In genomic region chr2:56297671-56298070, GRCh38 we compare ENCODE assay signal across 27 cellular contexts.
"Had no signal": no experiment of that assay in that cellular context is flagged by ENCODE, and none has a peak within 500 bp of the region (broad histone marks: within the 10 kb centered on the region; RNA-seq: fewer than 3 reads in every experiment).

No MANE protein-coding gene starts in this region.

- H3K4me1 ChIP-seq: left lung, neural progenitor cell, parathyroid adenoma, right lobe of liver, transverse colon, vagina had no signal

- H3K9ac ChIP-seq: neural progenitor cell, parathyroid adenoma had no signal

- H2AFZ ChIP-seq: neural progenitor cell, parathyroid adenoma had no signal

- DNase-seq: dermis blood vessel endothelial cell; effector memory CD4-positive, alpha-beta T cell; foreskin melanocyte; glutamatergic neuron; heart right ventricle; hippocampal formation; left cardiac atrium; left lung; mesenchymal stem cell; mucosa of descending colon; naive B cell; right lobe of liver; small intestine; stimulated activated CD4-positive, alpha-beta T cell treated with anti-CD3 and anti-CD28 coated beads, Interleukin-15, amount 100 ng/mL, for 24 hours; stimulated activated CD4-positive, alpha-beta T cell treated with anti-CD3 and anti-CD28 coated beads, Interleukin-2, amount 100 ng/mL, for 48 hours; stimulated activated naive B cell treated with anti-CD40 and anti-IgM and Interleukin-4, amounts not matched to agents 10 μg/mL and 1 μg/mL and 100 μg/mL, for 72 hours; transverse colon; upper lobe of right lung had no signal

- H3K4me2 ChIP-seq: neural progenitor cell had no signal

- H3K27ac Mint-ChIP-seq: mesothelial cell of epicardium; naive B cell; natural killer cell treated with Interleukin-12 subunit alpha and Interleukin-12 subunit beta and Interleukin-15 and Interleukin-18, amount 100 ng/mL, for 72 hours; neural progenitor cell; progenitor cell of endocrine pancreas; stimulated activated naive B cell treated with anti-CD40 and anti-IgM and Interleukin-4, amounts not matched to agents 10 μg/mL and 1 μg/mL and 100 μg/mL, for 72 hours; stimulated activated naive CD8-positive, alpha-beta T cell treated with anti-CD3 and anti-CD28 coated beads, Interleukin-15, Interleukin-2, amounts not matched to agents 100 ng/mL and 50 ng/mL, for 24 hours had no signal

- H3K27ac ChIP-seq: esophagus muscularis mucosa, heart right ventricle, left lung, neural progenitor cell, parathyroid adenoma, right lobe of liver, thoracic aorta, transverse colon, upper lobe of right lung, vagina had no signal

- H3K36me3 ChIP-seq: esophagus muscularis mucosa, heart right ventricle, left lung, neural progenitor cell, right lobe of liver, thoracic aorta, transverse colon, upper lobe of right lung, vagina had no signal

- H3K4me3 ChIP-seq: esophagus muscularis mucosa, heart right ventricle, left lung, mucosa of descending colon, neural progenitor cell, right lobe of liver, thoracic aorta, transverse colon, upper lobe of right lung, vagina had no signal

- H3K9me3 Mint-ChIP-seq: mesothelial cell of epicardium, neural progenitor cell had no signal

- H3K79me2 ChIP-seq: parathyroid adenoma had no signal

- H3K27me3 Mint-ChIP-seq: naive B cell; natural killer cell treated with Interleukin-12 subunit alpha and Interleukin-12 subunit beta and Interleukin-15 and Interleukin-18, amount 100 ng/mL, for 72 hours; progenitor cell of endocrine pancreas; stimulated activated naive B cell treated with anti-CD40 and anti-IgM and Interleukin-4, amounts not matched to agents 10 μg/mL and 1 μg/mL and 100 μg/mL, for 72 hours; stimulated activated naive CD8-positive, alpha-beta T cell treated with anti-CD3 and anti-CD28 coated beads, Interleukin-15, Interleukin-2, amounts not matched to agents 100 ng/mL and 50 ng/mL, for 24 hours had no signal

- H3K27me3 ChIP-seq: esophagus muscularis mucosa, heart right ventricle, left lung, neural progenitor cell, right lobe of liver, transverse colon, upper lobe of right lung, vagina had no signal

- H3K36me3 Mint-ChIP-seq: mesothelial cell of epicardium; naive B cell; natural killer cell treated with Interleukin-12 subunit alpha and Interleukin-12 subunit beta and Interleukin-15 and Interleukin-18, amount 100 ng/mL, for 72 hours; neural progenitor cell; stimulated activated naive B cell treated with anti-CD40 and anti-IgM and Interleukin-4, amounts not matched to agents 10 μg/mL and 1 μg/mL and 100 μg/mL, for 72 hours had no signal

- H3K4me1 Mint-ChIP-seq: mesothelial cell of epicardium; naive B cell; stimulated activated naive B cell treated with anti-CD40 and anti-IgM and Interleukin-4, amounts not matched to agents 10 μg/mL and 1 μg/mL and 100 μg/mL, for 72 hours had no signal

- H3K4me3 Mint-ChIP-seq: mesothelial cell of epicardium; naive B cell; natural killer cell treated with Interleukin-12 subunit alpha and Interleukin-12 subunit beta and Interleukin-15 and Interleukin-18, amount 100 ng/mL, for 72 hours; neural progenitor cell; stimulated activated naive B cell treated with anti-CD40 and anti-IgM and Interleukin-4, amounts not matched to agents 10 μg/mL and 1 μg/mL and 100 μg/mL, for 72 hours; stimulated activated naive CD8-positive, alpha-beta T cell treated with anti-CD3 and anti-CD28 coated beads, Interleukin-15, Interleukin-2, amounts not matched to agents 100 ng/mL and 50 ng/mL, for 24 hours had no signal

- H3K9me3 ChIP-seq: esophagus muscularis mucosa, heart right ventricle, left lung, mucosa of descending colon, right lobe of liver, thoracic aorta, transverse colon, upper lobe of right lung, vagina had no signal
